Comparison of ENCODE assay signal across 34 cellular contexts in the genomic region with DNA sequence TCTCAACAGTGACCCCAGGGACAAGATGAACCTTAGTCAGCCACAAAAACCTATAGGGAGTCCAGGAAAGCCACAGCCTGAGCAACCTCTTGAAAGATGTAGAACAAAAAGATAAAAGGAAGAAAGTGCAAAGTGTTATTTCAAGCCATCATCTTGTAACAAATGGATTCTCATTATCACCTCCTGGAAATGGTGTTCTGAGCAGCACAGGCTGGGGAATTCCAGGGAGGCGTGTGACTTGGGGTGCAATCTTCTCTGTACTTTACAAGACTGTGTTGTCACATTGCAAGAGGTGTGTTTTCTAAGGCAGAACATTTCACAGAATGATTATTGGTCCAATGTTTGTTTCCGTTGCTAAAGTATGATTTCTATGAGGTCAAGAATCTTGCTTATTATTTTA.
"Had no signal": no experiment of that assay in that cellular context is flagged by ENCODE, and none has a peak within 500 bp of the region (broad histone marks: within the 10 kb centered on the region; RNA-seq: fewer than 3 reads in every experiment).

No MANE protein-coding gene starts in this region.

- H3K27ac ChIP-seq: ascending aorta, cardiac muscle cell, colonic mucosa, VCaP had no signal

- H3K4me1 Mint-ChIP-seq: activated CD4-positive, alpha-beta T cell treated with anti-CD3 and anti-CD28 coated beads for 36 hours; activated naive CD8-positive, alpha-beta T cell treated with anti-CD3 and anti-CD28 coated beads, Interleukin-2, amount 50 U/mL, for 24 hours; brain; central memory CD8-positive, alpha-beta T cell had no signal

- H3K27ac Mint-ChIP-seq: activated B cell treated with CpG ODN at 0.5 μM for 24 hours; activated CD4-positive, alpha-beta memory T cell treated with anti-CD3 and anti-CD28 coated beads for 36 hours; activated CD4-positive, alpha-beta T cell treated with anti-CD3 and anti-CD28 coated beads for 36 hours; activated naive CD8-positive, alpha-beta T cell; activated naive CD8-positive, alpha-beta T cell treated with anti-CD3 and anti-CD28 coated beads, Interleukin-2, amount 10 ng/mL, durations not matched to agents 7 days and 5 days; activated naive CD8-positive, alpha-beta T cell treated with anti-CD3 and anti-CD28 coated beads, Interleukin-2, amount 50 U/mL, for 24 hours; activated T-cell treated with anti-CD3 and anti-CD28 coated beads, Interleukin-2, amount 50 U/mL, for 24 hours; activated T-helper 2 cell treated with anti-CD3 and anti-CD28 coated beads, Interferon-gamma antibody, Interleukin-2, Interleukin-4, amounts not matched to agents 10 μg/mL and 5 μg/mL and 100 μg/mL, durations not matched to agents 14 hours and 24 hours and 36 hours; brain; T-helper 2 cell treated with Interferon-gamma antibody and Interleukin-4, amounts not matched to agents 5 μg/mL and 100 μg/mL, for 36 hours had no signal

- H3K4me1 ChIP-seq: ascending aorta, colonic mucosa had no signal

- H3K9me3 ChIP-seq: ascending aorta, colonic mucosa had no signal

- H3K27me3 Mint-ChIP-seq: activated B cell treated with CpG ODN at 0.5 μM for 24 hours; activated CD4-positive, alpha-beta memory T cell treated with anti-CD3 and anti-CD28 coated beads for 36 hours; activated CD4-positive, alpha-beta T cell treated with anti-CD3 and anti-CD28 coated beads for 36 hours; activated naive CD8-positive, alpha-beta T cell; activated naive CD8-positive, alpha-beta T cell treated with anti-CD3 and anti-CD28 coated beads, Interleukin-2, amount 10 ng/mL, durations not matched to agents 7 days and 5 days; activated naive CD8-positive, alpha-beta T cell treated with anti-CD3 and anti-CD28 coated beads, Interleukin-2, amount 50 U/mL, for 24 hours; activated T-cell treated with anti-CD3 and anti-CD28 coated beads, Interleukin-2, amount 50 U/mL, for 24 hours; brain; central memory CD8-positive, alpha-beta T cell had no signal

- H3K4me3 Mint-ChIP-seq: activated B cell treated with CpG ODN at 0.5 μM for 24 hours; activated CD4-positive, alpha-beta memory T cell treated with anti-CD3 and anti-CD28 coated beads for 36 hours; activated CD4-positive, alpha-beta T cell treated with anti-CD3 and anti-CD28 coated beads for 36 hours; activated naive CD8-positive, alpha-beta T cell; activated naive CD8-positive, alpha-beta T cell treated with anti-CD3 and anti-CD28 coated beads, Interleukin-2, amount 10 ng/mL, durations not matched to agents 7 days and 5 days; activated naive CD8-positive, alpha-beta T cell treated with anti-CD3 and anti-CD28 coated beads, Interleukin-2, amount 50 U/mL, for 24 hours; activated T-cell treated with anti-CD3 and anti-CD28 coated beads, Interleukin-2, amount 50 U/mL, for 24 hours; brain; central memory CD8-positive, alpha-beta T cell; T-helper 2 cell treated with Interferon-gamma antibody and Interleukin-4, amounts not matched to agents 5 μg/mL and 100 μg/mL, for 36 hours had no signal

- H3K36me3 ChIP-seq: cardiac muscle cell, colonic mucosa had no signal

- ATAC-seq: activated CD4-positive, alpha-beta T cell treated with anti-CD3 and anti-CD28 coated beads for 36 hours; activated naive CD8-positive, alpha-beta T cell treated with anti-CD3 and anti-CD28 coated beads, Interleukin-2, amount 50 U/mL, for 24 hours had no signal

- H3K4me3 ChIP-seq: ascending aorta, cardiac muscle cell, colonic mucosa had no signal

- DNase-seq: activated B cell treated with CpG ODN at 0.5 μM for 24 hours; activated CD4-positive, alpha-beta memory T cell treated with anti-CD3 and anti-CD28 coated beads for 36 hours; activated CD4-positive, alpha-beta T cell treated with anti-CD3 and anti-CD28 coated beads for 36 hours; activated CD4-positive, alpha-beta T cell treated with anti-CD3 and anti-CD28 coated beads for 48 hours; activated CD4-positive, alpha-beta T cell treated with anti-CD3 and anti-CD28 coated beads, Interleukin-2, amount 50 U/mL, for 1 hour; activated CD4-positive, alpha-beta T cell treated with anti-CD3 and anti-CD28 coated beads, Interleukin-2, amount 50 U/mL, for 4 hours; activated CD4-positive, CD25-positive, alpha-beta regulatory T cell treated with anti-CD3 and anti-CD28 coated beads, Interleukin-2, amount 50 U/mL, for 72 hours; activated CD8-positive, alpha-beta memory T cell treated with anti-CD3 and anti-CD28 coated beads, Interleukin-2, amount 50 U/mL, for 4 hours; activated effector memory CD4-positive, alpha-beta T cell treated with Interleukin-2 at 50 U/mL for 16 hours; activated gamma-delta T cell; activated naive CD4-positive, alpha-beta T cell treated with anti-CD3 and anti-CD28 coated beads, Interleukin-2, amount 50 U/mL, for 16 hours; activated naive CD8-positive, alpha-beta T cell treated with anti-CD3 and anti-CD28 coated beads, Interleukin-2, amount 10 ng/mL, durations not matched to agents 7 days and 5 days; activated naive CD8-positive, alpha-beta T cell treated with anti-CD3 and anti-CD28 coated beads, Interleukin-2, amount 50 U/mL, for 24 hours; activated T-cell treated with anti-CD3 and anti-CD28 coated beads, Interleukin-2, amount 50 U/mL, for 24 hours; activated T-cell treated with anti-CD3 and anti-CD28 coated beads, Interleukin-2, amount 50 U/mL, for 48 hours; amygdala; anterior cingulate cortex; caudate nucleus; cerebellar nuclear complex; colonic mucosa; cortex of kidney; SW 1271; T-helper 2 cell; T-helper 9 cell had no signal

- FAIRE-seq: bronchial epithelial cell, TTC549 had no signal

- H3K27me3 ChIP-seq: ascending aorta, cardiac muscle cell, colonic mucosa had no signal

- H3K9me3 Mint-ChIP-seq: activated B cell treated with CpG ODN at 0.5 μM for 24 hours; central memory CD8-positive, alpha-beta T cell had no signal
